Comparison of ENCODE assay signal across 28 cellular contexts in the genomic region with DNA sequence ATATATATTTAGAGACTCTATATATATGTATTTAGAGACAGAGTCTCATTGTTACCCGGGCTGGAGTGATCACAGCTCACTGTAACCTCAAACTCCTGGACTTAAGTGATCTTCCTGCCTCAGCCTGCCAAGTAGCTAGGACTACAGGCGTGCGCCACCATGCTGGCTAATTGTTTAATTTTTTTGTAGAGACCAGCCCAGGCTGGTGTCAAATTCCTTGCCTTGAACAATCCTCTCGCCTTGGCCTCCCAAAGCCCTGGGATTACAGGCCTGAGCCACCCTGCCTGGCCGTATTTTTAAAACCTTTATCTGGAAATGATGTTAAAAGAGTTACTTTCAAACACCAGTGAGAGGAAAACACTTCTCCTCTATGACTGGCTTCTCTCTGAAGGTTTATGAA. TPM values are rescaled to one million over a fixed set of nuclear protein-coding genes. Genes with fewer than 3 reads are reported as not detected.
DNase-seq lines count a peak whose midpoint lies in the region; ATAC-seq, FAIRE-seq and TF ChIP-seq lines count a peak whose summit lies in the region.
"Had no signal": no experiment of that assay in that cellular context is flagged by ENCODE, and none has a peak within 500 bp of the region (broad histone marks: within the 10 kb centered on the region; RNA-seq: fewer than 3 reads in every experiment).

No MANE protein-coding gene starts in this region.

- FAIRE-seq in GM12892 (lab: Jason Lieb, UNC), result no peak
- FAIRE-seq: A549, GM12891 had no signal

- H3K27ac ChIP-seq in GM23338 (ENCODE audit: low read depth), result no peak overlapping the region
- no peak overlapping the region for H3K27ac ChIP-seq in endodermal cell (ENCODE audit: low read depth, low read length)
- H3K27ac ChIP-seq: A549, GM23248, PC-9, SJSA1 had no signal

- H3K4me1 Mint-ChIP-seq in GM23338, result peaks cover 36% of the 10 kb centered on the region
- H3K4me1 Mint-ChIP-seq in WTC11, result peaks cover 38% of the 10 kb centered on the region
- H3K4me1 Mint-ChIP-seq in endodermal cell, result peaks cover 49% of the 10 kb centered on the region
- H3K4me1 Mint-ChIP-seq: B cell had no signal

- no peak for TF ChIP-seq POLR2A in GM12892 (IDR thresholded peaks at IDR 0.05; ENCODE audit: low read depth, low read length)

- 0 out of 2 replicates have a peak overlapping the region, but pooled peaks have one; percentile 54 for H3K4me2 ChIP-seq in GM23338
- H3K4me2 ChIP-seq: A549, PC-9 had no signal

- H3K79me2 ChIP-seq in GM23338 (replicated peaks; ENCODE audit: insufficient read depth), result no peaks in the 10 kb centered on the region

- no peaks in the 10 kb centered on the region for H3K9me2 ChIP-seq in GM23338 (ENCODE audit: insufficient read depth)

- H3K4me3 ChIP-seq in GM23338, result no peak overlapping the region
- H3K4me3 ChIP-seq in endodermal cell (ENCODE audit: low read length), result no peak overlapping the region
- H3K4me3 ChIP-seq: A549, GM23248, PC-9, SJSA1 had no signal

- no peak overlapping the region for H3K4me3 Mint-ChIP-seq in GM23338
- no peak overlapping the region for H3K4me3 Mint-ChIP-seq in WTC11
- H3K4me3 Mint-ChIP-seq in endodermal cell, result no peak overlapping the region
- H3K4me3 Mint-ChIP-seq: B cell; CD14-positive monocyte; CD8-positive, alpha-beta memory T cell; T-helper 2 cell treated with Interferon-gamma antibody and Interleukin-4, amounts not matched to agents 5 μg/mL and 100 μg/mL, for 36 hours had no signal

- POLR2A ChIA-PET in WTC11 (lab: Charles Lee), result no interaction called here

- H3K9me3 ChIP-seq in endodermal cell (ENCODE audit: control insufficient read depth, low read length), result peaks cover 1% of the 10 kb centered on the region
- H3K9me3 ChIP-seq: A549, SJSA1 had no signal

- H3K9ac ChIP-seq in endodermal cell (ENCODE audit: extremely low read depth, low read length, poor library complexity, severe bottlenecking), result no peak overlapping the region
- H3K9ac ChIP-seq: GM23248 had no signal

- H3K27ac Mint-ChIP-seq in GM23338 (peak overlapping the region; percentile 51; the same call in 1 of the 2 replicates), WTC11 (peak overlapping the region; percentile 19; the same call in 1 of the 2 replicates), endodermal cell (peak overlapping the region; percentile 85)
- H3K27ac Mint-ChIP-seq: B cell; CD14-positive monocyte; CD8-positive, alpha-beta memory T cell; T-helper 2 cell treated with Interferon-gamma antibody and Interleukin-4, amounts not matched to agents 5 μg/mL and 100 μg/mL, for 36 hours had no signal

- H3K36me3 Mint-ChIP-seq in GM23338 (ENCODE audit: low read depth) (no peaks in the 10 kb centered on the region), WTC11 (no peaks in the 10 kb centered on the region), endodermal cell (ENCODE audit: low read depth) (no peaks in the 10 kb centered on the region)

- WGBS in endodermal cell (ENCODE audit: insufficient coverage in 1 of 2, insufficient read length in 1 of 2), 2 experiments, result 88 to 94% methylated on average over 3 to 5 of the region's 5 CpGs

- H3K36me3 ChIP-seq in GM23338 (ENCODE audit: insufficient read depth) (no peaks in the 10 kb centered on the region), endodermal cell (ENCODE audit: control insufficient read depth, insufficient read depth, low read length) (no peaks in the 10 kb centered on the region)
- H3K36me3 ChIP-seq: SJSA1 had no signal

- H3K27me3 ChIP-seq in GM23338 (ENCODE audit: insufficient read depth), result no peaks in the 10 kb centered on the region
- no peaks in the 10 kb centered on the region for H3K27me3 ChIP-seq in endodermal cell (ENCODE audit: control insufficient read depth, insufficient read depth, low read length, poor library complexity, severe bottlenecking)
- H3K27me3 ChIP-seq: SJSA1 had no signal

- TF ChIP-seq CTCF in GM23338 (conservative IDR thresholded peaks at IDR 0.05; ENCODE audit: low read depth in 2 of 2), result no peak
- TF ChIP-seq CTCF in WTC11 (IDR thresholded peaks at IDR 0.05), result no peak
- TF ChIP-seq CTCF in endodermal cell (conservative IDR thresholded peaks at IDR 0.05), result no peak

- H4K20me1 ChIP-seq in GM23338 (replicated peaks; ENCODE audit: insufficient read depth), result no peaks in the 10 kb centered on the region

- CTCF ChIA-PET in WTC11 (lab: Charles Lee), result no interaction called here

- intact Hi-C loops in left ventricle myocardium superior (cut with micrococcal nuclease), result no loop called here

- no peaks in the 10 kb centered on the region; the same call in 2 of the 3 replicates for H3K9me3 Mint-ChIP-seq in GM23338
- H3K9me3 Mint-ChIP-seq in WTC11, result peaks cover 2% of the 10 kb centered on the region; the same call in 1 of the 2 replicates
- peaks cover 6% of the 10 kb centered on the region for H3K9me3 Mint-ChIP-seq in endodermal cell
- H3K9me3 Mint-ChIP-seq: CD8-positive, alpha-beta memory T cell had no signal

- DNase-seq in GM23338 (ENCODE audit: low spot score) (no peak), NCI-H146 (lab: John Stamatoyannopoulos, UW) (peak; percentile 48), WTC11 (ENCODE audit: low spot score) (no peak), endodermal cell (no peak), AG20443 (ENCODE audit: low spot score) (no peak), left ventricle myocardium superior (no peak), GM12892 (ENCODE audit: insufficient read length) (no peak)
- DNase-seq: CD8-positive, alpha-beta memory T cell; DMS 273 treated with DMSO at 0.1 percent for 48 hours; DMS79; EL; GF-D8; GM23248; HCEC 1CT; Karpas-422; NCI-H1092 treated with DMSO at 0.1 percent for 48 hours; NCI-H1436; NCI-H2107; NCI-H526 treated with DMSO at 0.1 percent for 48 hours; PC-9; T-helper 1 cell had no signal

- ATAC-seq in GM23338 (no peak), WTC11 (no peak), left ventricle myocardium superior (no peak)
- ATAC-seq: A549, Right ventricle myocardium inferior had no signal

- H3K4me1 ChIP-seq in GM23338 (ENCODE audit: insufficient read depth) (peaks cover 36% of the 10 kb centered on the region), endodermal cell (ENCODE audit: control insufficient read depth, insufficient read depth, low read length) (peaks cover 9% of the 10 kb centered on the region)
- H3K4me1 ChIP-seq: A549, SJSA1 had no signal

- H3F3A ChIP-seq in GM23338 (replicated peaks; ENCODE audit: low read depth), result no peaks in the 10 kb centered on the region

- H2AFZ ChIP-seq in GM23338, result peak overlapping the region; percentile 79; the same call in 1 of the 2 replicates
- H2AFZ ChIP-seq: GM23248, PC-9 had no signal

- H3K27me3 Mint-ChIP-seq in GM23338 (ENCODE audit: insufficient read depth, low read depth, poor library complexity), result peaks cover 1% of the 10 kb centered on the region
- no peaks in the 10 kb centered on the region for H3K27me3 Mint-ChIP-seq in WTC11 (ENCODE audit: low read depth)
- no peaks in the 10 kb centered on the region for H3K27me3 Mint-ChIP-seq in endodermal cell (ENCODE audit: insufficient read depth)

TF ChIP-seq in GM23338, 12 proteins besides CTCF, POLR2A, EP300 and RAD21 (continues in another document):
- TF ChIP-seq NANOG (IDR thresholded peaks at IDR 0.05; ENCODE audit: borderline replicate concordance) (no peak), CREB1 (CRISPR knock-in tag; IDR thresholded peaks at IDR 0.05; ENCODE audit: low read depth) (no peak), STAT1 (IDR thresholded peaks at IDR 0.05; ENCODE audit: unreplicated experiment) (no peak), ZNF114 (CRISPR knock-in tag; IDR thresholded peaks at IDR 0.05) (no peak)
- TF ChIP-seq, protein P1, sequence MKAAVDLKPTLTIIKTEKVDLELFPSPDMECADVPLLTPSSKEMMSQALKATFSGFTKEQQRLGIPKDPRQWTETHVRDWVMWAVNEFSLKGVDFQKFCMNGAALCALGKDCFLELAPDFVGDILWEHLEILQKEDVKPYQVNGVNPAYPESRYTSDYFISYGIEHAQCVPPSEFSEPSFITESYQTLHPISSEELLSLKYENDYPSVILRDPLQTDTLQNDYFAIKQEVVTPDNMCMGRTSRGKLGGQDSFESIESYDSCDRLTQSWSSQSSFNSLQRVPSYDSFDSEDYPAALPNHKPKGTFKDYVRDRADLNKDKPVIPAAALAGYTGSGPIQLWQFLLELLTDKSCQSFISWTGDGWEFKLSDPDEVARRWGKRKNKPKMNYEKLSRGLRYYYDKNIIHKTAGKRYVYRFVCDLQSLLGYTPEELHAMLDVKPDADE (IDR thresholded peaks at IDR 0.05), result no peak

TF ChIP-seq in WTC11, 78 proteins besides CTCF, POLR2A, EP300 and RAD21 (continues in another document):
- no peak for TF ChIP-seq RELA (CRISPR knock-in tag; IDR thresholded peaks at IDR 0.05; ENCODE audit: borderline replicate concordance)
- no peak for TF ChIP-seq JUN (CRISPR knock-in tag; IDR thresholded peaks at IDR 0.05)
- TF ChIP-seq IRF2 (CRISPR knock-in tag; IDR thresholded peaks at IDR 0.05; ENCODE audit: borderline replicate concordance, low read depth), result no peak
- TF ChIP-seq, protein P2, sequence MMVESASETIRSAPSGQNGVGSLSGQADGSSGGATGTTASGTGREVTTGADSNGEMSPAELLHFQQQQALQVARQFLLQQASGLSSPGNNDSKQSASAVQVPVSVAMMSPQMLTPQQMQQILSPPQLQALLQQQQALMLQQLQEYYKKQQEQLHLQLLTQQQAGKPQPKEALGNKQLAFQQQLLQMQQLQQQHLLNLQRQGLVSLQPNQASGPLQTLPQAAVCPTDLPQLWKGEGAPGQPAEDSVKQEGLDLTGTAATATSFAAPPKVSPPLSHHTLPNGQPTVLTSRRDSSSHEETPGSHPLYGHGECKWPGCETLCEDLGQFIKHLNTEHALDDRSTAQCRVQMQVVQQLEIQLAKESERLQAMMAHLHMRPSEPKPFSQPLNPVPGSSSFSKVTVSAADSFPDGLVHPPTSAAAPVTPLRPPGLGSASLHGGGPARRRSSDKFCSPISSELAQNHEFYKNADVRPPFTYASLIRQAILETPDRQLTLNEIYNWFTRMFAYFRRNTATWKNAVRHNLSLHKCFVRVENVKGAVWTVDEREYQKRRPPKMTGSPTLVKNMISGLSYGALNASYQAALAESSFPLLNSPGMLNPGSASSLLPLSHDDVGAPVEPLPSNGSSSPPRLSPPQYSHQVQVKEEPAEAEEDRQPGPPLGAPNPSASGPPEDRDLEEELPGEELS (CRISPR knock-in tag; IDR thresholded peaks at IDR 0.05), result no peak
- TF ChIP-seq, protein P3, sequence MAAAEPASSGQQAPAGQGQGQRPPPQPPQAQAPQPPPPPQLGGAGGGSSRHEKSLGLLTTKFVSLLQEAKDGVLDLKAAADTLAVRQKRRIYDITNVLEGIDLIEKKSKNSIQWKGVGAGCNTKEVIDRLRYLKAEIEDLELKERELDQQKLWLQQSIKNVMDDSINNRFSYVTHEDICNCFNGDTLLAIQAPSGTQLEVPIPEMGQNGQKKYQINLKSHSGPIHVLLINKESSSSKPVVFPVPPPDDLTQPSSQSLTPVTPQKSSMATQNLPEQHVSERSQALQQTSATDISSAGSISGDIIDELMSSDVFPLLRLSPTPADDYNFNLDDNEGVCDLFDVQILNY (CRISPR knock-in tag; IDR thresholded peaks at IDR 0.05), result no peak

RNA-seq across cellular contexts. Expression of a gene that starts 30.9 kb away (rescaled TPM):
- total RNA-seq in GM23338 (2014; rRNA removed; shearing (Covaris generic)), result 26.5 and 28.7 TPM in 2 replicates
- polyA plus RNA-seq in GM23338 (2016; fragmentation: Nextera tagmentation; extraction: Ambion mirVana), result 6.2 and 9.8 TPM in 2 replicates
- total RNA-seq in WTC11 (2021) (25.2 to 29.4 TPM (median 28.2 TPM) in 3 replicates), endodermal cell (10 to 100 TPM; 39.2 to 43.6 TPM), left ventricle myocardium superior (6.5 TPM)
- 43.2 TPM for polyA plus RNA-seq in endodermal cell (2013, experiment 1 of 2)
- 39.5 TPM for polyA plus RNA-seq in endodermal cell (2013, experiment 2 of 2)
- polyA plus RNA-seq in GM12892 (2012; ENCODE audit: missing spikeins), result 4.4 TPM

Comparison
In these comparisons a context has a peak if more than half of its experiments do, and no peak if none do; other contexts are left out.
1. H3K27ac Mint-ChIP-seq: peak in every context shown above with its lines; median percentile 85 in endodermal cell; 51 in GM23338; 19 in WTC11.